11 cellular contexts compared by ENCODE assay signal in the genomic region with DNA sequence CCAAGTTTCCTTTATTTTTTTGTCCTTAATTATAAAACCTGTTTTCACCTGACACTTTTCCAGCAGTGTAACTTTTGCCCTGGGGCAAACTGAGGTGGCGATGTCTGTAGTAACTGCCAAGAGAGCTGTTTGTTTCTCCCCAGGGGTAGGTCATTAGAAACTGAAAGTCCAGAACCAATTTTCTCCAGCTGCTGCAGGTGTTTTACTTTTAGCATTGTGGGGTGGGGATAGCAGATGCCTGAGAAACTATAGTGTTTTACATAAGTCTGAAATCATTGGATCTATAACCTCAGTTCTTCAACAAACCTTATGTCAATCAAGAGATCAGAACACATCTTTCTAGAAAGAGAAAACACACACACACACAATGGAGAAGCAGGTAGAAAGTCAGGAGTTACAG.
A peak's percentile ranks its signal among the peaks of the same experiment; 100 is the strongest.
DNase-seq lines count a peak whose midpoint lies in the region; ATAC-seq and TF ChIP-seq lines count a peak whose summit lies in the region.
"Had no signal": no experiment of that assay in that cellular context is flagged by ENCODE, and none has a peak within 500 bp of the region (broad histone marks: within the 10 kb centered on the region; RNA-seq: fewer than 3 reads in every experiment).

No MANE protein-coding gene starts in this region.

- peaks cover 0 to 3% (median 0%) of the 10 kb centered on the region in 8 donors for H3K9me3 ChIP-seq in spleen
- H3K9me3 ChIP-seq: MG63, SJCRH30 had no signal

- H3K27me3 Mint-ChIP-seq in activated naive CD8-positive, alpha-beta T cell treated with anti-CD3 and anti-CD28 coated beads for 36 hours = peaks cover 14% of the 10 kb centered on the region
- H3K27me3 Mint-ChIP-seq: naive B cell had no signal

- H3K36me3 ChIP-seq in spleen = no peaks in the 10 kb centered on the region
- H3K36me3 ChIP-seq: SJCRH30 had no signal

- no peak for TF ChIP-seq CTCF in spleen (IDR thresholded peaks at IDR 0.05 in 8 of 11, conservative IDR thresholded peaks at IDR 0.05 in 3 of 11)

- H3K9me3 Mint-ChIP-seq in activated naive CD8-positive, alpha-beta T cell treated with anti-CD3 and anti-CD28 coated beads for 36 hours = no peaks in the 10 kb centered on the region

- intact Hi-C loops in spleen (cut with DNase I; ENCODE audit: low total_unique reads) = no loop called here

- H3K36me3 Mint-ChIP-seq in activated naive CD8-positive, alpha-beta T cell treated with anti-CD3 and anti-CD28 coated beads for 36 hours = no peaks in the 10 kb centered on the region
- H3K36me3 Mint-ChIP-seq: naive B cell had no signal

- H3K27me3 ChIP-seq in spleen (replicated peaks in 1 of 7) = no peaks in the 10 kb centered on the region
- H3K27me3 ChIP-seq: MG63, SJCRH30 had no signal

- H3K27ac Mint-ChIP-seq in activated naive CD8-positive, alpha-beta T cell treated with anti-CD3 and anti-CD28 coated beads for 36 hours = no peak overlapping the region

- no peak overlapping the region for H3K27ac ChIP-seq in spleen
- H3K27ac ChIP-seq: SJCRH30 had no signal

- DNase-seq in DMS79 (lab: John Stamatoyannopoulos, UW) = peak; percentile 45
- peak; percentile 40 to 76 for DNase-seq in NCI-H526 (lab: John Stamatoyannopoulos, UW)
- no peak for DNase-seq in activated naive CD8-positive, alpha-beta T cell treated with anti-CD3 and anti-CD28 coated beads for 36 hours
- no peak for DNase-seq in activated CD4-positive, CD25-positive, alpha-beta regulatory T cell treated with anti-CD3 and anti-CD28 coated beads, Interleukin-2, amount 50 U/mL, for 72 hours
- DNase-seq in AG20443 (ENCODE audit: low spot score) = no peak
- no peak for DNase-seq in spleen
- DNase-seq: MG63, naive B cell had no signal

- H3K4me1 Mint-ChIP-seq in activated naive CD8-positive, alpha-beta T cell treated with anti-CD3 and anti-CD28 coated beads for 36 hours = no peaks in the 10 kb centered on the region

- ATAC-seq in GM19372 (IDR thresholded peaks at IDR 0.05; ENCODE audit: low read depth, unreplicated experiment) (peak; percentile 70), HG02970 (IDR thresholded peaks at IDR 0.05; ENCODE audit: low FRiP score, unreplicated experiment) (peak; percentile 73)

- H3K4me3 Mint-ChIP-seq in activated naive CD8-positive, alpha-beta T cell treated with anti-CD3 and anti-CD28 coated beads for 36 hours = no peak overlapping the region
- H3K4me3 Mint-ChIP-seq: naive B cell had no signal

- no peak for TF ChIP-seq POLR2A in spleen (IDR thresholded peaks at IDR 0.05)

- WGBS in spleen, 5 donors = 78 to 93% (median 86%) methylated on average over 1 of the region's 1 CpG

- H3K4me3 ChIP-seq in spleen = no peak overlapping the region
- H3K4me3 ChIP-seq: MG63, SJCRH30 had no signal

- peaks cover 0 to 6% (median 0%) of the 10 kb centered on the region in 6 donors for H3K4me1 ChIP-seq in spleen
- H3K4me1 ChIP-seq: SJCRH30 had no signal

Comparison
In these comparisons a context has a peak if more than half of its experiments do, and no peak if none do; other contexts are left out.
1. DNase-seq: peak in DMS79 (single experiment) and NCI-H526 (2 of 2); none in activated naive CD8-positive, alpha-beta T cell treated with anti-CD3 and anti-CD28 coated beads for 36 hours (single experiment), activated CD4-positive, CD25-positive, alpha-beta regulatory T cell treated with anti-CD3 and anti-CD28 coated beads, Interleukin-2, amount 50 U/mL, for 72 hours (single experiment), AG20443 (single experiment) and spleen (single experiment).